Comparison of ENCODE assay signal across 14 cellular contexts in the genomic region with DNA sequence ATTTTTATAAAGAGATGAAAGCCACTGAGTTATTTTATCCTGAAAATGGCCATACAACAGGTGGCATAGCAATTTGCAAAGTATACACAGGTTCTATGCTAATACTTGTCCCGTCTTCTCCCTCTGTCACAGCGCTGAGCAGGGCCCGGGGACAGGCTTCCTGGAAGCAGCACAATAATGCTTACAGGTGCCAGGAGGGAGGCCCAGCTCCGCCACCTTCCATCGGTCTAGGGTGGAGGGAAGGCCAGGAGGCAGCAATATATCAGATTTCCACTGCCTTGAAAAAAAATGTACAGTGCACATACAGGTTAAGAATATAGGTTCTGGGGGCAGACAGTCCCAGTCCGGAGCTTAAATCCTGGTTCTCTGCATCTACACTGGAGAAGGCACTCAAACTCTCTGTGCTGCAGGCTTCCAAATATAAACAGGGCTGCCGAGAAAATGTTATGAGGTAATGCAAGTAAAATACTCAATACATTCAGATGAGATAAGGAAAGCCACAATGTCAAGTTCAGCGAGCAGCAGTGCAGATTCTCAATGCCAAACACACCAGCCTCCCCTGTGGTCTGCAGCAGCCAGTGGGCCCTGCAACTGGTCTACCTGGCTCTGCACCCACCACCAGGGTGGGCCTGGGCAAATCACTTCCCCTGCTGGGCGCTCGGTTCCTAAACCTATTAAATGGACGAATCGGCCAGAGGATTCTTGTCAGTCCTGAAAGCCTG.
DNase-seq lines count a peak whose midpoint lies in the region; ATAC-seq and TF ChIP-seq lines count a peak whose summit lies in the region.
"Had no signal": no experiment of that assay in that cellular context is flagged by ENCODE, and none has a peak within 500 bp of the region (broad histone marks: within the 10 kb centered on the region; RNA-seq: fewer than 3 reads in every experiment).

No MANE protein-coding gene starts in this region.

- H3K4me3 ChIP-seq in BLaER1: peak overlapping the region; percentile 41
- no peak overlapping the region for H3K4me3 ChIP-seq in choroid plexus epithelial cell (ENCODE audit: low read depth, low read length)
- no peak overlapping the region for H3K4me3 ChIP-seq in lower lobe of right lung

- H3K4me2 ChIP-seq in BLaER1: peak overlapping the region; percentile 95

- DNase-seq in NCI-H2029 (lab: John Stamatoyannopoulos, UW): peak; percentile 52
- peak; percentile 76 for DNase-seq in choroid plexus epithelial cell (ENCODE audit: low read depth)
- peak; percentile 31 for DNase-seq in lower lobe of right lung
- no peak for DNase-seq in mesenteric fat pad (ENCODE audit: low spot score)
- DNase-seq in stimulated activated CD4-positive, alpha-beta T cell treated with anti-CD3 and anti-CD28 coated beads, Interleukin-15, amount 100 ng/mL, for 24 hours: no peak
- DNase-seq in 8988T: no peak
- DNase-seq: activated naive CD8-positive, alpha-beta T cell treated with anti-CD3 and anti-CD28 coated beads, Interleukin-2, amount 50 U/mL, for 24 hours; CD4-positive, CD25-positive, alpha-beta regulatory T cell; endodermal cell; NCI-H1417 treated with DMSO at 0.1 percent for 48 hours; stimulated activated CD4-positive, alpha-beta T cell treated with anti-CD3 and anti-CD28 coated beads, Interleukin-12 subunit alpha, Interleukin-12 subunit beta, amount 100 ng/mL, for 4 hours had no signal

- H4K20me1 ChIP-seq in BLaER1: peaks cover 5% of the 10 kb centered on the region; the same call in 1 of the 2 replicates

- peaks cover 94% of the 10 kb centered on the region for H3K4me1 ChIP-seq in BLaER1
- H3K4me1 ChIP-seq in lower lobe of right lung: peaks cover 32% of the 10 kb centered on the region

- H3K9me3 ChIP-seq in BLaER1: no peaks in the 10 kb centered on the region
- no peaks in the 10 kb centered on the region for H3K9me3 ChIP-seq in lower lobe of right lung

- no peaks in the 10 kb centered on the region for H3K36me3 ChIP-seq in BLaER1
- no peaks in the 10 kb centered on the region for H3K36me3 ChIP-seq in lower lobe of right lung

- peak overlapping the region; percentile 49; the same call in 1 of the 2 replicates for H3K9ac ChIP-seq in BLaER1

- intact Hi-C loops in lower lobe of right lung (cut with DNase I): no loop called here

- H3K27me3 ChIP-seq in BLaER1: no peaks in the 10 kb centered on the region
- H3K27me3 ChIP-seq in lower lobe of right lung (ENCODE audit: low read depth): no peaks in the 10 kb centered on the region

- peak in 1 of 2 donors; percentile 45 for ATAC-seq in lower lobe of right lung
- no peak for ATAC-seq in SK-N-SH treated with all-trans-retinoic acid at 6 μM for 48 hours
- ATAC-seq: activated naive CD8-positive, alpha-beta T cell treated with anti-CD3 and anti-CD28 coated beads, Interleukin-2, amount 50 U/mL, for 24 hours; naive thymus-derived CD4-positive, alpha-beta T cell had no signal

- peak overlapping the region; percentile 67 for H3K27ac ChIP-seq in BLaER1
- H3K27ac ChIP-seq in lower lobe of right lung: peak overlapping the region; percentile 42

- TF ChIP-seq CTCF in choroid plexus epithelial cell (conservative IDR thresholded peaks at IDR 0.05; ENCODE audit: low read depth, low read length) (no peak), lower lobe of right lung (IDR thresholded peaks at IDR 0.05) (no peak)

TF ChIP-seq in SK-N-SH treated with all-trans-retinoic acid at 6 μM for 48 hours, 23 proteins besides CTCF, POLR2A, EP300 and RAD21:
- TF ChIP-seq, protein P1, sequence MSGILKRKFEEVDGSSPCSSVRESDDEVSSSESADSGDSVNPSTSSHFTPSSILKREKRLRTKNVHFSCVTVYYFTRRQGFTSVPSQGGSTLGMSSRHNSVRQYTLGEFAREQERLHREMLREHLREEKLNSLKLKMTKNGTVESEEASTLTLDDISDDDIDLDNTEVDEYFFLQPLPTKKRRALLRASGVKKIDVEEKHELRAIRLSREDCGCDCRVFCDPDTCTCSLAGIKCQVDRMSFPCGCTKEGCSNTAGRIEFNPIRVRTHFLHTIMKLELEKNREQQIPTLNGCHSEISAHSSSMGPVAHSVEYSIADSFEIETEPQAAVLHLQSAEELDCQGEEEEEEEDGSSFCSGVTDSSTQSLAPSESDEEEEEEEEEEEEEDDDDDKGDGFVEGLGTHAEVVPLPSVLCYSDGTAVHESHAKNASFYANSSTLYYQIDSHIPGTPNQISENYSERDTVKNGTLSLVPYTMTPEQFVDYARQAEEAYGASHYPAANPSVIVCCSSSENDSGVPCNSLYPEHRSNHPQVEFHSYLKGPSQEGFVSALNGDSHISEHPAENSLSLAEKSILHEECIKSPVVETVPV (CRISPR knock-in tag; IDR thresholded peaks at IDR 0.05): no peak
- no peak for TF ChIP-seq ESRRG (CRISPR knock-in tag; IDR thresholded peaks at IDR 0.05)
- no peak for TF ChIP-seq ARNTL (CRISPR knock-in tag; IDR thresholded peaks at IDR 0.05; ENCODE audit: borderline replicate concordance, low read depth)
- TF ChIP-seq ZFP30 (CRISPR knock-in tag; IDR thresholded peaks at IDR 0.05): no peak
- TF ChIP-seq ZC3H10 (CRISPR knock-in tag; IDR thresholded peaks at IDR 0.05): no peak
- no peak for TF ChIP-seq CSDC2 (CRISPR knock-in tag; IDR thresholded peaks at IDR 0.05)
- TF ChIP-seq ZNF8 (CRISPR knock-in tag; IDR thresholded peaks at IDR 0.05): no peak
- TF ChIP-seq, protein P2, sequence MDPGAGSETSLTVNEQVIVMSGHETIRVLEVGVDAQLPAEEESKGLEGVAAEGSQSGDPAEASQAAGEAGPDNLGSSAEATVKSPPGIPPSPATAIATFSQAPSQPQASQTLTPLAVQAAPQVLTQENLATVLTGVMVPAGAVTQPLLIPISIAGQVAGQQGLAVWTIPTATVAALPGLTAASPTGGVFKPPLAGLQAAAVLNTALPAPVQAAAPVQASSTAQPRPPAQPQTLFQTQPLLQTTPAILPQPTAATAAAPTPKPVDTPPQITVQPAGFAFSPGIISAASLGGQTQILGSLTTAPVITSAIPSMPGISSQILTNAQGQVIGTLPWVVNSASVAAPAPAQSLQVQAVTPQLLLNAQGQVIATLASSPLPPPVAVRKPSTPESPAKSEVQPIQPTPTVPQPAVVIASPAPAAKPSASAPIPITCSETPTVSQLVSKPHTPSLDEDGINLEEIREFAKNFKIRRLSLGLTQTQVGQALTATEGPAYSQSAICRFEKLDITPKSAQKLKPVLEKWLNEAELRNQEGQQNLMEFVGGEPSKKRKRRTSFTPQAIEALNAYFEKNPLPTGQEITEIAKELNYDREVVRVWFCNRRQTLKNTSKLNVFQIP (CRISPR knock-in tag; IDR thresholded peaks at IDR 0.05; ENCODE audit: borderline replicate concordance, low read depth): no peak
- no peak for TF ChIP-seq ZNF565 (CRISPR knock-in tag; conservative IDR thresholded peaks at IDR 0.05; ENCODE audit: low read depth)

Comparison
In these comparisons a context has a peak if more than half of its experiments do, and no peak if none do; other contexts are left out.
1. DNase-seq: peak in NCI-H2029 (single experiment), choroid plexus epithelial cell (single experiment) and lower lobe of right lung (single experiment); none in mesenteric fat pad (single experiment), stimulated activated CD4-positive, alpha-beta T cell treated with anti-CD3 and anti-CD28 coated beads, Interleukin-15, amount 100 ng/mL, for 24 hours (single experiment) and 8988T (single experiment).